ENCODE assay signal across 12 cellular contexts in the genomic region with DNA sequence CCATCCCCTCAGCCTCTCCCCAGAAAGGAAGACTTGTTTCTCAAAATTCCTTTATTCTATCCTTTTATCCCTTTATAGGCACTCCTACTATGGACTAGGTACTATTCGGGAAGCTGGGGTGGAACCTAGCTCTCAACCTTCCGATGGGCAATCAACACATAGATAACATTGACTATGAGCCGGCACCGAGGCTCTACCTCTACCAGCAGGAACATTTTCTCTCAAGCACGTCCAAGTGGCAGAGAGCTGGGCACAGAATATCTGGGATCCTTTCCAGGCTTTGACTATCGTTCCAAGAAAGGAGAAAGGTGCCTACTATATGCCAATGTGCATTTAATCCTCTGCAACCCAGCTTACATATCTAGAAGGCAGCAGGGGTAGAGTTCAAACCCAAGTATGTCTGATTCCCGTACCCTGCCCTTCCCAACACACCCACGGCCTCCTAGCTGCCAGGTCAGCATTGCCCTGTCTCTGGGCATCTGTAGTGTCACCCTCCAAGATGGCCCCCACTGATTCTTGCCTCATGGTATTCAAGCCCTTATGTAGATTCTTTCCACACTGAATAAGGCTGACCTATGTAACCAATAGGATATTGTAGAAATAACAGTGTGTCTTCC.
"Had no signal": no experiment of that assay in that cellular context is flagged by ENCODE, and none has a peak within 500 bp of the region (broad histone marks: within the 10 kb centered on the region; RNA-seq: fewer than 3 reads in every experiment).

No MANE protein-coding gene starts in this region.

- H3K36me3 ChIP-seq: SJSA1 had no signal

- H3K9me3 Mint-ChIP-seq: activated T-cell treated with anti-CD3 and anti-CD28 coated beads, Interleukin-2, amount 50 U/mL, for 24 hours had no signal

- H3K4me3 Mint-ChIP-seq: activated naive CD8-positive, alpha-beta T cell; activated T-cell treated with anti-CD3 and anti-CD28 coated beads, Interleukin-2, amount 50 U/mL, for 24 hours had no signal

- ATAC-seq: sciatic nerve had no signal

- DNase-seq: activated CD4-positive, alpha-beta T cell treated with anti-CD3 and anti-CD28 coated beads, Interleukin-2, amount 50 U/mL, for 4 hours; activated CD4-positive, CD25-positive, alpha-beta regulatory T cell treated with anti-CD3 and anti-CD28 coated beads, Interleukin-2, amount 50 U/mL, for 72 hours; activated effector memory CD4-positive, alpha-beta T cell treated with Interleukin-2 at 50 U/mL for 16 hours; activated T-cell treated with anti-CD3 and anti-CD28 coated beads, Interleukin-2, amount 50 U/mL, for 24 hours; dorsolateral prefrontal cortex; islet precursor cell; stimulated activated CD4-positive, alpha-beta T cell treated with anti-CD3 and anti-CD28 coated beads, Interleukin-12 subunit alpha, Interleukin-12 subunit beta, amount 100 ng/mL, for 4 hours; stimulated activated naive CD4-positive, alpha-beta T cell treated with Interleukin-2 at 50 U/mL for 16 hours had no signal

- H3K27ac Mint-ChIP-seq: activated naive CD8-positive, alpha-beta T cell; activated T-cell treated with anti-CD3 and anti-CD28 coated beads, Interleukin-2, amount 50 U/mL, for 24 hours had no signal

- H3K27ac ChIP-seq: SJSA1 had no signal

- H3K9me3 ChIP-seq: SJSA1, tibial nerve had no signal

- H3K4me3 ChIP-seq: dorsolateral prefrontal cortex, SJSA1, tibial nerve had no signal

- H3K27me3 ChIP-seq: SJSA1 had no signal

- H3K36me3 Mint-ChIP-seq: activated naive CD8-positive, alpha-beta T cell had no signal
